In the genomic region with DNA sequence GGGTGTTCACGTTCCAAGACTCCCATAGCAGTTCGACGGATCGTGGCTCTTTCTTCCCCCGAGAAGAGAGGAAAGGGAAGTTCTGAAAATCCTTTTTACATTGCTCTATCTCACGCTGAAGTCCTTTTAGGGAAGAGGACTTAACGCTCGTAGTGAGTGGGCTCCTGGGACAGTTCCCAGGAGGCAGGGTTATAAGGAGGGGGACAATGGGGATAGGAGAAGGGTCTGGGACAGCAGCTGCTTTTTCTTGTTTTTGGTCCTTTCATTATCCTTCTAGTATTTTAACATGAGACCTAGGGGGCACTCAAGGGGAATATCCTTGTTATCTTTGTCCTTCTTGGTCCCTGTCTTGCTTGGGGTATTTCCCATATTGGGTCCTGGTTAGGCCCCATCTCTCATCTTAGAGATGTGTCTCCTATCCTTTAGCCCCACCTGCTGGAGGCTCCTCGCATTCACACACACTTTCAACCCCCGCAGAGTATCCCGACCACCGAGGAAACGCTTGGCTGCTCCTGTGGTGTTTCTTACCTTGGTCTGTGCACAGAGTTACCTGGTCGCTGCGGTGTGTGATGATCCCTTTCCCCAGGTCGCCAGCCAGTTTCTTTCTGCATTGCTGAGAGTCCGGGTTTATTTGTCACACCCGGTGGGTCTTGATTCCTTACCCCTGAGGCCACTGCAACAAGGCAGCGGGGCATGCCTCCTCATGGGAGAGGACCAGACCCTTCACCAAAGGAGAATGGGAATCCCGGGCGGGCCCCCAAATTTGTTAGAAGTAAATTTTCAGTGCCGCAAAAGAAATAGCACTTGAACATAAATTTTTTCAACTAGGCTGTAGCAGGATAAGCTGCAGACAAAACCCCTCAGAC, we compare ENCODE assay signal across 8 cellular contexts. TPM values are rescaled to one million over a fixed set of nuclear protein-coding genes. Genes with fewer than 3 reads are reported as not detected.
DNase-seq lines count a peak whose midpoint lies in the region; ATAC-seq, FAIRE-seq and TF ChIP-seq lines count a peak whose summit lies in the region.

No MANE protein-coding gene starts in this region.

- no peak overlapping the region for H2AFZ ChIP-seq in endothelial cell of umbilical vein (ENCODE audit: low read depth, low read length)

- no TSS peak for BruUV-seq in endothelial cell of umbilical vein (replicated peaks; lab: Mats Ljungman, UMichigan)

- CTCF ChIA-PET in activated CD8-positive, alpha-beta T cell treated with anti-CD3 and anti-CD28 coated beads, Interleukin-2, amount 10 ng/mL, durations not matched to agents 7 days and 5 days (lab: Charles Lee), result interaction anchor here (0.6 to 3.9 kb wide), 9 partner anchors 13 to 84 kb away, joined by 3 to 22 read pairs (median 5); partner anchors contain the start of gene SCCPDH
- CTCF ChIA-PET in endothelial cell of umbilical vein (lab: Charles Lee), result interaction anchor here (0.7 to 2.7 kb wide), 8 partner anchors 10 to 256 kb away, joined by 3 to 28 read pairs (median 5); no protein-coding TSS in a partner anchor

- no peak overlapping the region for H3K4me3 ChIP-seq in AG10803 (ENCODE audit: low read length)
- H3K4me3 ChIP-seq in endothelial cell of umbilical vein (replicated peaks in 1 of 3; ENCODE audit: insufficient read depth in 1 of 3, low read depth in 1 of 3, low read length in 3 of 3), result no peak overlapping the region

- POLR2A ChIA-PET in activated CD8-positive, alpha-beta T cell treated with anti-CD3 and anti-CD28 coated beads, Interleukin-2, amount 10 ng/mL, durations not matched to agents 7 days and 5 days (lab: Charles Lee), result no interaction called here
- POLR2A ChIA-PET in endothelial cell of umbilical vein (lab: Charles Lee), result no interaction called here

- intact Hi-C loops in endothelial cell of umbilical vein (cut with micrococcal nuclease), result loop anchor here (1.0 to 5.0 kb wide), 4 partner anchors 55 to 257 kb away; partner anchors contain the start of genes CNST and TFB2M

- H3K4me1 ChIP-seq in endothelial cell of umbilical vein (ENCODE audit: control insufficient read depth, extremely low read depth, insufficient read depth, low read length), result no peaks in the 10 kb centered on the region

- no peaks in the 10 kb centered on the region for H3K27me3 Mint-ChIP-seq in activated CD8-positive, alpha-beta T cell treated with anti-CD3 and anti-CD28 coated beads, Interleukin-2, amount 10 ng/mL, durations not matched to agents 7 days and 5 days (ENCODE audit: low read depth)
- no peaks in the 10 kb centered on the region for H3K27me3 Mint-ChIP-seq in naive B cell
- no peaks in the 10 kb centered on the region for H3K27me3 Mint-ChIP-seq in stimulated activated naive B cell treated with anti-CD40 and anti-IgM and Interleukin-4, amounts not matched to agents 10 μg/mL and 1 μg/mL and 100 μg/mL, for 72 hours

- ATAC-seq in GM18861 (IDR thresholded peaks at IDR 0.05; ENCODE audit: unreplicated experiment) (peak; percentile 90), HG03108 (IDR thresholded peaks at IDR 0.05; ENCODE audit: unreplicated experiment) (peak; percentile 88), naive B cell (ENCODE audit: low read depth in 2 of 2) (peak; percentile 84 to 88)
- ATAC-seq in activated CD8-positive, alpha-beta T cell treated with anti-CD3 and anti-CD28 coated beads, Interleukin-2, amount 10 ng/mL, durations not matched to agents 7 days and 5 days, result peak; percentile 88
- peak; percentile 88 to 93 for ATAC-seq in stimulated activated naive B cell treated with anti-CD40 and anti-IgM and Interleukin-4, amounts not matched to agents 10 μg/mL and 1 μg/mL and 100 μg/mL, for 72 hours (replicated peaks)

- H4K20me1 ChIP-seq in endothelial cell of umbilical vein (replicated peaks; ENCODE audit: control insufficient read depth, extremely low read depth, insufficient read depth, low read length), result no peaks in the 10 kb centered on the region

- H3K36me3 ChIP-seq in endothelial cell of umbilical vein (ENCODE audit: control insufficient read depth in 2 of 2, extremely low read depth in 1 of 2, insufficient read depth in 2 of 2, low read length in 2 of 2), result no peaks in the 10 kb centered on the region

- TF ChIP-seq POLR2A in endothelial cell of umbilical vein (IDR thresholded peaks at IDR 0.05; ENCODE audit: low read depth, low read length), result no peak

- no peaks in the 10 kb centered on the region for H3K9me3 ChIP-seq in endothelial cell of umbilical vein (replicated peaks; ENCODE audit: control insufficient read depth, insufficient read depth, low read length)

- H3K27me3 ChIP-seq in endothelial cell of umbilical vein (ENCODE audit: control insufficient read depth in 2 of 2, insufficient read depth in 2 of 2, low read length in 2 of 2), result no peaks in the 10 kb centered on the region

- no peaks in the 10 kb centered on the region for H3K4me1 Mint-ChIP-seq in activated CD8-positive, alpha-beta T cell treated with anti-CD3 and anti-CD28 coated beads, Interleukin-2, amount 10 ng/mL, durations not matched to agents 7 days and 5 days (ENCODE audit: low read depth)
- peaks cover 1 to 2% (median 2%) of the 10 kb centered on the region in 3 donors for H3K4me1 Mint-ChIP-seq in naive B cell
- H3K4me1 Mint-ChIP-seq in stimulated activated naive B cell treated with anti-CD40 and anti-IgM and Interleukin-4, amounts not matched to agents 10 μg/mL and 1 μg/mL and 100 μg/mL, for 72 hours, result peaks cover 3 to 6% of the 10 kb centered on the region in 2 donors

- H3K9me3 Mint-ChIP-seq in activated CD8-positive, alpha-beta T cell treated with anti-CD3 and anti-CD28 coated beads, Interleukin-2, amount 10 ng/mL, durations not matched to agents 7 days and 5 days (ENCODE audit: insufficient read depth), result no peaks in the 10 kb centered on the region
- no peaks in the 10 kb centered on the region for H3K9me3 Mint-ChIP-seq in naive B cell
- no peaks in the 10 kb centered on the region for H3K9me3 Mint-ChIP-seq in stimulated activated naive B cell treated with anti-CD40 and anti-IgM and Interleukin-4, amounts not matched to agents 10 μg/mL and 1 μg/mL and 100 μg/mL, for 72 hours

- peak; percentile 92 for TF ChIP-seq CTCF in AG10803 (conservative IDR thresholded peaks at IDR 0.05; ENCODE audit: low read length)
- peak; percentile 74 to 80 for TF ChIP-seq CTCF in endothelial cell of umbilical vein (IDR thresholded peaks at IDR 0.05; ENCODE audit: extremely low read depth in 1 of 2, insufficient read depth in 1 of 2, low read depth in 1 of 2, low read length in 2 of 2)

- H3K4me3 Mint-ChIP-seq in activated CD8-positive, alpha-beta T cell treated with anti-CD3 and anti-CD28 coated beads, Interleukin-2, amount 10 ng/mL, durations not matched to agents 7 days and 5 days, result no peak overlapping the region
- H3K4me3 Mint-ChIP-seq in naive B cell, result no peak overlapping the region
- no peak overlapping the region for H3K4me3 Mint-ChIP-seq in stimulated activated naive B cell treated with anti-CD40 and anti-IgM and Interleukin-4, amounts not matched to agents 10 μg/mL and 1 μg/mL and 100 μg/mL, for 72 hours

- no peaks in the 10 kb centered on the region for H3K9me1 ChIP-seq in endothelial cell of umbilical vein (replicated peaks; ENCODE audit: control insufficient read depth, extremely low read depth, insufficient read depth, low read length)

- H3K4me2 ChIP-seq in endothelial cell of umbilical vein (ENCODE audit: insufficient read depth, low read length), result no peak overlapping the region

- dilution Hi-C loops in endothelial cell of umbilical vein (cut with MboI; ENCODE audit: extremely low pct_ligation_motif_present, low sequenced_read_pairs), result no loop called here

- peak; percentile 69 for FAIRE-seq in endothelial cell of umbilical vein (lab: Jason Lieb, UNC)

- no peak overlapping the region for H3K9ac ChIP-seq in endothelial cell of umbilical vein (replicated peaks; ENCODE audit: extremely low read depth, insufficient read depth, low read length)

- DNase-seq in AG10803 (ENCODE audit: low read depth) (peak; percentile 62), NCI-H69 (lab: John Stamatoyannopoulos, UW) (peak; percentile 74), endothelial cell of umbilical vein (ENCODE audit: low read depth, low spot score) (peak; percentile 60), naive B cell (peak; percentile 51)
- DNase-seq in activated CD8-positive, alpha-beta T cell treated with anti-CD3 and anti-CD28 coated beads, Interleukin-2, amount 10 ng/mL, durations not matched to agents 7 days and 5 days, result peak; percentile 76
- DNase-seq in stimulated activated naive B cell treated with anti-CD40 and anti-IgM and Interleukin-4, amounts not matched to agents 10 μg/mL and 1 μg/mL and 100 μg/mL, for 72 hours, result peak; percentile 39

- H3K27ac ChIP-seq in endothelial cell of umbilical vein (ENCODE audit: insufficient read depth, low read depth, low read length), result no peak overlapping the region

- no peaks in the 10 kb centered on the region for H3K79me2 ChIP-seq in endothelial cell of umbilical vein (ENCODE audit: control insufficient read depth, insufficient read depth, low read length)

- H3K27ac Mint-ChIP-seq in activated CD8-positive, alpha-beta T cell treated with anti-CD3 and anti-CD28 coated beads, Interleukin-2, amount 10 ng/mL, durations not matched to agents 7 days and 5 days, result no peak overlapping the region
- H3K27ac Mint-ChIP-seq in naive B cell, result no peak overlapping the region
- H3K27ac Mint-ChIP-seq in stimulated activated naive B cell treated with anti-CD40 and anti-IgM and Interleukin-4, amounts not matched to agents 10 μg/mL and 1 μg/mL and 100 μg/mL, for 72 hours, result no peak overlapping the region

- no peaks in the 10 kb centered on the region for H3K36me3 Mint-ChIP-seq in activated CD8-positive, alpha-beta T cell treated with anti-CD3 and anti-CD28 coated beads, Interleukin-2, amount 10 ng/mL, durations not matched to agents 7 days and 5 days (ENCODE audit: low read depth)
- no peaks in the 10 kb centered on the region for H3K36me3 Mint-ChIP-seq in naive B cell
- peaks cover 0 to 6% of the 10 kb centered on the region in 2 donors for H3K36me3 Mint-ChIP-seq in stimulated activated naive B cell treated with anti-CD40 and anti-IgM and Interleukin-4, amounts not matched to agents 10 μg/mL and 1 μg/mL and 100 μg/mL, for 72 hours

TF ChIP-seq in endothelial cell of umbilical vein, 7 proteins besides CTCF, POLR2A, EP300 and RAD21 (continues in another document):
- TF ChIP-seq EZH2 (IDR thresholded peaks at IDR 0.05; ENCODE audit: borderline replicate concordance, low read depth, low read length, severe bottlenecking), result no peak

RNA-seq across cellular contexts. Expression of gene SCCPDH, which starts 29.7 kb away (rescaled TPM):
- 10 to 100 TPM; 18.5 to 19.6 TPM for total RNA-seq in activated CD8-positive, alpha-beta T cell treated with anti-CD3 and anti-CD28 coated beads, Interleukin-2, amount 10 ng/mL, durations not matched to agents 7 days and 5 days
- total RNA-seq in endothelial cell of umbilical vein, result 33.8 and 37.5 TPM in 2 replicates
- polyA plus RNA-seq in endothelial cell of umbilical vein (19.3 and 24.4 TPM in 2 replicates), naive B cell (ENCODE audit: low read depth in 6 of 6) (10 to 100 TPM in 3 of 6 donors, 1 to 10 TPM in 3; 5.6 to 13.4 (median 10.7) TPM)
- 30.0 and 31.7 TPM in 2 replicates for polyA plus RNA-seq in endothelial cell of umbilical vein (2011; cell fraction: cytosol; rRNA removed)
- polyA plus RNA-seq in endothelial cell of umbilical vein (2011; cell fraction: nucleus; rRNA removed), result 16.2 and 19.9 TPM in 2 replicates
- 34.5 and 46.3 TPM in 2 replicates for polyA plus RNA-seq in endothelial cell of umbilical vein (2012)
- polyA minus RNA-seq in endothelial cell of umbilical vein, result 16.2 and 16.9 TPM in 2 replicates
- polyA minus RNA-seq in endothelial cell of umbilical vein (2011; cell fraction: cytosol; rRNA and poly(A)+ RNA removed), result 2.7 TPM
- polyA minus RNA-seq in endothelial cell of umbilical vein (2011; cell fraction: nucleus; rRNA and poly(A)+ RNA removed), result 15.1 and 16.3 TPM in 2 replicates
